Comparison of ENCODE assay signal across 23 cellular contexts in genomic region chr17:79296290-79296689, GRCh38.
DNase-seq lines count a peak whose midpoint lies in the region; ATAC-seq, FAIRE-seq and TF ChIP-seq lines count a peak whose summit lies in the region.
"Had no signal": no experiment of that assay in that cellular context is flagged by ENCODE, and none has a peak within 500 bp of the region (broad histone marks: within the 10 kb centered on the region; RNA-seq: fewer than 3 reads in every experiment).

No MANE protein-coding gene starts in this region.

- no peak overlapping the region for H3K4me2 ChIP-seq in HCT116 (ENCODE audit: low read length)
- H3K4me2 ChIP-seq in K562 (ENCODE audit: insufficient read depth, low read length), result no peak overlapping the region
- no peak overlapping the region for H3K4me2 ChIP-seq in osteoblast (ENCODE audit: insufficient read depth, low read length)
- H3K4me2 ChIP-seq: BLaER1 had no signal

- H3K36me3 ChIP-seq in HCT116 (ENCODE audit: control insufficient read depth in 1 of 2, insufficient read depth in 2 of 2, low read length in 2 of 2), result no peaks in the 10 kb centered on the region
- H3K36me3 ChIP-seq in K562 (ENCODE audit: control insufficient read depth, insufficient read depth, low read length), result no peaks in the 10 kb centered on the region
- H3K36me3 ChIP-seq in osteoblast (ENCODE audit: insufficient read depth, low read length), result no peaks in the 10 kb centered on the region
- H3K36me3 ChIP-seq: BE2C, BLaER1 had no signal

- BruUV-seq in HCT116 (replicated peaks; lab: Mats Ljungman, UMichigan) (no TSS peak), K562 (replicated peaks; lab: Mats Ljungman, UMichigan) (no TSS peak)

- TF ChIP-seq EP300 in K562 (IDR thresholded peaks at IDR 0.05; ENCODE audit: low read length), result no peak

- H3K4me3 ChIP-seq in HCT116 (replicated peaks in 1 of 2; ENCODE audit: low read depth in 1 of 2, low read length in 2 of 2), result no peak overlapping the region
- H3K4me3 ChIP-seq in K562, result no peak overlapping the region
- H3K4me3 ChIP-seq in osteoblast (ENCODE audit: insufficient read depth, low read length), result no peak overlapping the region
- H3K4me3 ChIP-seq: A549, BLaER1 had no signal

- H3K27me3 ChIP-seq in HCT116 (ENCODE audit: insufficient read depth, low read length) (peaks cover 87% of the 10 kb centered on the region), K562 (ENCODE audit: control insufficient read depth in 2 of 2, insufficient read depth in 2 of 2, low read length in 2 of 2) (peaks cover 4 to 31% of the 10 kb centered on the region in 2 experiments; a peak in 4 of 5 replicates), osteoblast (ENCODE audit: insufficient read depth, low read length) (peaks cover 4% of the 10 kb centered on the region)
- H3K27me3 ChIP-seq: BLaER1 had no signal

- TF ChIP-seq CTCF in HCT116 (IDR thresholded peaks at IDR 0.05 in 2 of 3, conservative IDR thresholded peaks at IDR 0.05 in 1 of 3; ENCODE audit: borderline replicate concordance in 1 of 3, insufficient read depth in 1 of 3, low read depth in 2 of 3, low read length in 2 of 3) (no peak), K562 (IDR thresholded peaks at IDR 0.05 in 2 of 3, conservative IDR thresholded peaks at IDR 0.05 in 1 of 3; ENCODE audit: insufficient read depth in 2 of 3, low read depth in 1 of 3, low read length in 3 of 3) (no peak), osteoblast (IDR thresholded peaks at IDR 0.05; ENCODE audit: extremely low read depth, low read depth, low read length) (no peak)

- CTCF ChIA-PET in HCT116 (lab: Charles Lee), result no interaction called here
- CTCF ChIA-PET in K562 (lab: Yijun Ruan, JAX; ENCODE audit: low intra/inter-chr PET ratio), result no interaction called here

- FAIRE-seq in K562 (lab: Jason Lieb, UNC), result no peak
- FAIRE-seq: A549, GM12891, GM19239 had no signal

- no peaks in the 10 kb centered on the region for H4K20me1 ChIP-seq in HCT116 (ENCODE audit: insufficient read depth)
- peaks cover 2% of the 10 kb centered on the region; the same call in 1 of the 2 replicates for H4K20me1 ChIP-seq in K562 (replicated peaks; ENCODE audit: control insufficient read depth, insufficient read depth, low read length)
- no peaks in the 10 kb centered on the region for H4K20me1 ChIP-seq in osteoblast (ENCODE audit: insufficient read depth, low read length)
- H4K20me1 ChIP-seq: BLaER1 had no signal

- H3K9me2 ChIP-seq in HCT116 (ENCODE audit: insufficient read depth), result no peaks in the 10 kb centered on the region

- H3K9me3 ChIP-seq in HCT116 (ENCODE audit: control insufficient read depth in 1 of 2, insufficient read depth in 1 of 2, low read depth in 1 of 2, low read length in 2 of 2), result no peaks in the 10 kb centered on the region
- H3K9me3 ChIP-seq in K562 (replicated peaks; ENCODE audit: control insufficient read depth, insufficient read depth, low read depth, low read length), result no peaks in the 10 kb centered on the region
- no peaks in the 10 kb centered on the region for H3K9me3 ChIP-seq in osteoblast (ENCODE audit: low read depth, low read length)
- H3K9me3 ChIP-seq: A549, BE2C, BLaER1 had no signal

- H3K4me1 ChIP-seq in HCT116 (ENCODE audit: control insufficient read depth in 1 of 2, insufficient read depth in 2 of 2, low read length in 2 of 2), result no peaks in the 10 kb centered on the region
- H3K4me1 ChIP-seq in K562 (replicated peaks in 1 of 2; ENCODE audit: control insufficient read depth in 2 of 2, insufficient read depth in 2 of 2, low read length in 2 of 2), result peaks cover 0 to 4% of the 10 kb centered on the region in 2 experiments; a peak in 1 of 5 replicates
- no peaks in the 10 kb centered on the region for H3K4me1 ChIP-seq in osteoblast (ENCODE audit: insufficient read depth, low read length)
- H3K4me1 ChIP-seq: BE2C had no signal

- H3K27ac ChIP-seq in HCT116 (ENCODE audit: low read depth, low read length), result no peak overlapping the region
- H3K27ac ChIP-seq in K562 (ENCODE audit: extremely low read depth, low read depth, low read length), result no peak overlapping the region
- H3K27ac ChIP-seq in osteoblast (ENCODE audit: low read depth, low read length), result no peak overlapping the region
- H3K27ac ChIP-seq: 22Rv1, A549, BLaER1 had no signal

- H3K9ac ChIP-seq in HCT116 (ENCODE audit: low read length), result no peak overlapping the region
- H3K9ac ChIP-seq in K562 (ENCODE audit: insufficient read depth in 1 of 2, low read depth in 2 of 2, low read length in 2 of 2), result no peak overlapping the region
- H3K9ac ChIP-seq: BLaER1 had no signal

- intact Hi-C loops in HCT116 (cut with micrococcal nuclease), result no loop called here
- intact Hi-C loops in K562 (cut with micrococcal nuclease), result no loop called here

- no peak overlapping the region for H2AFZ ChIP-seq in HCT116 (ENCODE audit: low read depth, low read length, poor library complexity, severe bottlenecking)
- H2AFZ ChIP-seq in K562 (ENCODE audit: low read depth, low read length), result no peak overlapping the region
- H2AFZ ChIP-seq in osteoblast (ENCODE audit: low read length), result no peak overlapping the region

- no peaks in the 10 kb centered on the region for H3K9me1 ChIP-seq in K562 (ENCODE audit: control insufficient read depth, insufficient read depth, low read length)

- H3K79me2 ChIP-seq in HCT116 (ENCODE audit: insufficient read depth, low read length) (no peaks in the 10 kb centered on the region), K562 (ENCODE audit: control insufficient read depth, insufficient read depth, low read length) (no peaks in the 10 kb centered on the region), osteoblast (ENCODE audit: insufficient read depth, low read length) (no peaks in the 10 kb centered on the region)

- DNase-seq in HCT116 (ENCODE audit: low read depth, low spot score) (no peak), K562 (ENCODE audit: extremely low read depth in 1 of 4, low spot score in 3 of 4) (no peak), osteoblast (ENCODE audit: insufficient read length, low spot score, missing footprints) (peak; percentile 39), AML-193 (lab: John Stamatoyannopoulos, UW) (no peak)
- DNase-seq: BE2C; C1 segment of cervical spinal cord; CD4-positive, alpha-beta memory T cell; CD4-positive, CD25-positive, alpha-beta regulatory T cell; CD8-positive, alpha-beta memory T cell; COR-L47; DMS 273 treated with DMSO at 0.1 percent for 48 hours; DMS153; DMS53; DMS79; DND-41; EL; GF-D8 had no signal

- RAD21 ChIA-PET in HCT116 (lab: Charles Lee; ENCODE audit: low non-redundant PET in 1 of 2, low total read pairs in 2 of 2, uncharacterized antibody in 2 of 2, unreplicated experiment in 2 of 2), result no interaction called here

- ATAC-seq in HCT116, result no peak
- no peak for ATAC-seq in K562
- no peak for ATAC-seq in HG03097 (IDR thresholded peaks at IDR 0.05; ENCODE audit: low FRiP score, unreplicated experiment)

- 0% methylated on average over 6 of the region's 6 CpGs for WGBS in K562 (ENCODE audit: insufficient coverage, low coverage, missing lambda C conversion rate)

- in situ Hi-C loops in K562 (cut with MboI), result no loop called here

- TF ChIP-seq POLR2A in HCT116 (IDR thresholded peaks at IDR 0.05; ENCODE audit: borderline replicate concordance, extremely low read depth, insufficient read depth, insufficient read length) (no peak), K562 (conservative IDR thresholded peaks at IDR 0.05) (no peak)

- POLR2A ChIA-PET in HCT116 (lab: Charles Lee), result no interaction called here
- POLR2A ChIA-PET in K562 (lab: Yijun Ruan, JAX), result no interaction called here

- TF ChIP-seq RAD21 in HCT116 (IDR thresholded peaks at IDR 0.05; ENCODE audit: low read depth) (no peak), K562 (CRISPR knock-in tag; conservative IDR thresholded peaks at IDR 0.05 in 1 of 2, IDR thresholded peaks at IDR 0.05 in 1 of 2) (no peak)

TF ChIP-seq in HCT116, 20 proteins besides CTCF, POLR2A, EP300 and RAD21:
- TF ChIP-seq EZH2 (IDR thresholded peaks at IDR 0.05), result peak; percentile 100; the same call in 1 of the 2 replicates
- no peak for TF ChIP-seq ELF1 (IDR thresholded peaks at IDR 0.05; ENCODE audit: borderline replicate concordance, low read depth)
- TF ChIP-seq SP1 (IDR thresholded peaks at IDR 0.05; ENCODE audit: low read depth), result no peak
TF ChIP-seq in HCT116: peak in this region for 1.

TF ChIP-seq in K562, 482 proteins besides CTCF, POLR2A, EP300 and RAD21:
- no peak for TF ChIP-seq RBM14 (IDR thresholded peaks at IDR 0.05; ENCODE audit: borderline replicate concordance, insufficient read depth, low read depth, low read length)
- peak; percentile 83 for TF ChIP-seq ZNF263 (CRISPR knock-in tag; IDR thresholded peaks at IDR 0.05; ENCODE audit: borderline replicate concordance)
- no peak for TF ChIP-seq CHD4 (IDR thresholded peaks at IDR 0.05; ENCODE audit: insufficient read depth, insufficient replicate concordance, low read depth, low read length, poor library complexity, severe bottlenecking)
- TF ChIP-seq KDM4B (IDR thresholded peaks at IDR 0.05; ENCODE audit: borderline replicate concordance in 2 of 2, low read depth in 1 of 2), result no peak
- no peak for TF ChIP-seq ELF2 (CRISPR knock-in tag; IDR thresholded peaks at IDR 0.05)
- no peak for TF ChIP-seq HNRNPUL1 (IDR thresholded peaks at IDR 0.05; ENCODE audit: low read length)
- TF ChIP-seq TCF7L2 (IDR thresholded peaks at IDR 0.05; ENCODE audit: low read depth, low read length), result no peak
- no peak for TF ChIP-seq MAFK (IDR thresholded peaks at IDR 0.05; ENCODE audit: low read length)

Comparison
In these comparisons a context has a peak if more than half of its experiments do, and no peak if none do; other contexts are left out.
1. Of the 22 proteins assayed by ChIP-seq in both K562 and HCT116: peak only in K562: none; only in HCT116: EZH2; in both: none; in neither: 21.